Comparison of ENCODE assay signal across 8 cellular contexts in the genomic region with DNA sequence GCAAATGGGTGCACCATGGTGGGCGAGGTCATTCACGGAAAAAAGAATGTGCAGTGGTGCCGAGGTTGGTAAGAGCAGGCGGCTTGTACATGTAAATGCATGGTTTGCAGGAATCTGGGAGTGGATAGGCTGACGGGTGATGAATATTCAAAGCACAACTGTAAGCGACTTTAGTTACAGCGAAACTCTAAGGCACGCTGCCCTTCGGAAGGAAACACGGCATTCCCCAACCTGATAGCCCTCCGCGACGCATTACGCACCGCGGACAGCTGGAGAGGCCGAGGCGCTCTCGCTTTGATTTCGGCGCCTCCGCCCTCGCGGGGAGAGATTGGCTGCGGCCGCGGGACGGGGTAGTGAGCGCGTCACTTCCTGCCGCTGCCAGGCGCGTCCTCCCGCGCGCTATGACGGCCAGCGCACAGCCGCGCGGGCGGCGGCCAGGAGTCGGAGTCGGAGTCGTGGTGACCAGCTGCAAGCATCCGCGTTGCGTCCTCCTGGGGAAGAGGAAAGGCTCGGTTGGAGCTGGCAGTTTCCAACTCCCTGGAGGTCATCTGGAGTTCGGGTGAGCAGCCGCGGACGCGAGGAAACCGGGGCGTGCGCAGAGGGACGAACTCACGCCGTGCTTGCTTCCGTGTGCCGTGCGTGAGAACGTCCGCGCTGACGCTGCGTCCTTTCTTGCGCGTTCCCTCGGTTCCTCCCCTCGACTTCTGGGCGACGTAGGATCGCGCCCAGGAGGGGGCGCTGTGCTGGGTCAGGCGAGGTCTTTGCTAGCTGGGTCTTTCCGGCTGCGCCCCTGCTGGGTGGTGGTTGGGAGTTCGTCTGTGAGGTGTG. TPM values are rescaled to one million over a fixed set of nuclear protein-coding genes. Genes with fewer than 3 reads are reported as not detected.
DNase-seq lines count a peak whose midpoint lies in the region; ATAC-seq and TF ChIP-seq lines count a peak whose summit lies in the region.

A gene (plus strand): TSS at position 381 of the 828 bp plus-strand sequence. CDS start 21 bp downstream, at position 402.

- H3K9ac ChIP-seq in KMS-11 (peak within 1 kb of the TSS; percentile 90), muscle layer of colon (ENCODE audit: low read length) (peak within 1 kb of the TSS; percentile 46)

- H3K9me2 ChIP-seq in DOHH2 (replicated peaks; ENCODE audit: control insufficient read depth, low read length) = no peaks in the 10 kb centered on the region

- H3K4me1 ChIP-seq in DOHH2 (ENCODE audit: control insufficient read depth, low read length) = peaks cover 25% of the 10 kb centered on the region
- H3K4me1 ChIP-seq in KMS-11 (ENCODE audit: low read depth, poor library complexity, severe bottlenecking) = peaks cover 4% of the 10 kb centered on the region
- H3K4me1 ChIP-seq in Panc1 (ENCODE audit: control insufficient read depth, insufficient read depth, low read length) = peaks cover 8% of the 10 kb centered on the region; the same call in 1 of the 2 replicates
- H3K4me1 ChIP-seq in esophagus (ENCODE audit: control insufficient read depth in 2 of 2, insufficient read depth in 2 of 2, low read length in 1 of 2) = no peaks in the 10 kb centered on the region
- H3K4me1 ChIP-seq in muscle layer of colon (ENCODE audit: insufficient read depth, low read length) = peaks cover 15% of the 10 kb centered on the region

- WGBS in esophagus, 2 donors = 0% methylated on average over 80 to 82 of the region's 82 CpGs

- H4K20me1 ChIP-seq in DOHH2 (ENCODE audit: control insufficient read depth, insufficient read depth, low read depth, low read length) (no peaks in the 10 kb centered on the region), KMS-11 (ENCODE audit: insufficient read depth) (no peaks in the 10 kb centered on the region)

- peak within 1 kb of the TSS; percentile 83 for H2AFZ ChIP-seq in KMS-11 (ENCODE audit: low read depth)

- H3K27me3 ChIP-seq in DOHH2 (ENCODE audit: control insufficient read depth, low read length) (no peaks in the 10 kb centered on the region), KMS-11 (ENCODE audit: insufficient read depth, low read depth) (no peaks in the 10 kb centered on the region), Panc1 (ENCODE audit: control insufficient read depth, insufficient read depth, low read length) (no peaks in the 10 kb centered on the region), esophagus (ENCODE audit: control insufficient read depth in 1 of 2, insufficient read depth in 2 of 2, low read length in 2 of 2) (no peaks in the 10 kb centered on the region), muscle layer of colon (ENCODE audit: control insufficient read depth in 1 of 2, insufficient read depth in 2 of 2, low read length in 2 of 2) (no peaks in the 10 kb centered on the region)

- ATAC-seq in GM21737 (IDR thresholded peaks at IDR 0.05; ENCODE audit: unreplicated experiment) (peak; percentile 92), Panc1 (peak; percentile 99)
- peak; percentile 94 to 96 for ATAC-seq in activated T-cell treated with anti-CD3 and anti-CD28 coated beads, Interleukin-2, amount 50 U/mL, for 4 hours

- H3K27ac ChIP-seq in DOHH2 (ENCODE audit: low read depth, low read length) (peak within 1 kb of the TSS; percentile 79), KMS-11 (peak within 1 kb of the TSS; percentile 88), Panc1 (ENCODE audit: low read length) (peak within 1 kb of the TSS; percentile 89), esophagus (ENCODE audit: low read depth in 2 of 2, low read length in 1 of 2) (peak within 1 kb of the TSS; percentile 93 to 99), muscle layer of colon (ENCODE audit: low read depth, low read length) (peak within 1 kb of the TSS; percentile 95)

- peaks cover 13% of the 10 kb centered on the region; the same call in 1 of the 2 replicates for H3F3A ChIP-seq in DOHH2 (ENCODE audit: control insufficient read depth, insufficient read depth)

- in situ Hi-C loops in Panc1 (cut with HindIII; ENCODE audit: low pct_unique_long_range_greater_than_20kb, low sequenced_read_pairs) = no loop called here

- peak; percentile 78 for DNase-seq in Panc1 (ENCODE audit: low read depth, low spot score)
- peak; percentile 93 for DNase-seq in activated T-cell treated with anti-CD3 and anti-CD28 coated beads, Interleukin-2, amount 50 U/mL, for 4 hours
- peak; percentile 88 for DNase-seq in stimulated activated CD8-positive, alpha-beta memory T cell treated with anti-CD3 and anti-CD28 coated beads, Interleukin-7, amount 100 ng/mL, for 24 hours (ENCODE audit: low read depth)

- H3K79me2 ChIP-seq in DOHH2 (ENCODE audit: control insufficient read depth, low read length) = peaks cover 55% of the 10 kb centered on the region
- H3K79me2 ChIP-seq in KMS-11 (ENCODE audit: insufficient read depth, low read depth) = no peaks in the 10 kb centered on the region

- H3K27me3 Mint-ChIP-seq in activated T-cell treated with anti-CD3 and anti-CD28 coated beads, Interleukin-2, amount 50 U/mL, for 4 hours (ENCODE audit: low read depth) = no peaks in the 10 kb centered on the region

- H3K9me3 Mint-ChIP-seq in activated T-cell treated with anti-CD3 and anti-CD28 coated beads, Interleukin-2, amount 50 U/mL, for 4 hours = no peaks in the 10 kb centered on the region

- H3K4me2 ChIP-seq in DOHH2 (ENCODE audit: low read length) (peak within 1 kb of the TSS; percentile 79), KMS-11 (peak within 1 kb of the TSS; percentile 73)

- peak; percentile 97 for TF ChIP-seq CTCF in DOHH2 (IDR thresholded peaks at IDR 0.05; ENCODE audit: low read depth, low read length, poor library complexity, severe bottlenecking)
- peak; percentile 83 for TF ChIP-seq CTCF in KMS-11 (conservative IDR thresholded peaks at IDR 0.05; ENCODE audit: low read depth, low read length)
- peak; percentile 92 for TF ChIP-seq CTCF in Panc1 (IDR thresholded peaks at IDR 0.05)

- intact Hi-C loops in Panc1 (cut with micrococcal nuclease; ENCODE audit: unreplicated experiment) = no loop called here

- H3K36me3 ChIP-seq in DOHH2 (ENCODE audit: control insufficient read depth, low read length) (peaks cover 48% of the 10 kb centered on the region), KMS-11 (ENCODE audit: insufficient read depth) (no peaks in the 10 kb centered on the region), Panc1 (ENCODE audit: control insufficient read depth, insufficient read depth, low read length) (no peaks in the 10 kb centered on the region; the same call in 1 of the 2 replicates), esophagus (ENCODE audit: control insufficient read depth in 2 of 2, insufficient read depth in 2 of 2, low read length in 1 of 2) (peaks cover 4% of the 10 kb centered on the region in 2 donors), muscle layer of colon (ENCODE audit: insufficient read depth, low read length) (peaks cover 6% of the 10 kb centered on the region)

- BruUV-seq in Panc1 (replicated peaks; lab: Mats Ljungman, UMichigan) = no TSS peak

- POLR2A ChIA-PET in Panc1 (lab: Charles Lee) = interaction anchor here (0.6 kb wide), 1 partner anchor 119 kb away, joined by 3 read pairs; no protein-coding TSS in a partner anchor

- peak within 1 kb of the TSS; percentile 85 for H3K4me3 ChIP-seq in DOHH2 (ENCODE audit: low read length)
- no peak within 1 kb of the TSS for H3K4me3 ChIP-seq in KMS-11 (IDR thresholded peaks at IDR 0.05; ENCODE audit: insufficient read depth, low read depth, low read length)
- peak within 1 kb of the TSS; percentile 71 to 79 for H3K4me3 ChIP-seq in Panc1 (ENCODE audit: low read depth in 2 of 2, low read length in 2 of 2)
- peak within 1 kb of the TSS; percentile 53 to 78 for H3K4me3 ChIP-seq in esophagus (ENCODE audit: low read depth in 1 of 2, low read length in 2 of 2)
- H3K4me3 ChIP-seq in muscle layer of colon (ENCODE audit: low read depth in 1 of 2, low read length in 2 of 2) = peak within 1 kb of the TSS; percentile 18 to 97

- H3K4me3 Mint-ChIP-seq in activated T-cell treated with anti-CD3 and anti-CD28 coated beads, Interleukin-2, amount 50 U/mL, for 4 hours = peak within 1 kb of the TSS; percentile 92

- peaks cover 30% of the 10 kb centered on the region for H3K4me1 Mint-ChIP-seq in activated T-cell treated with anti-CD3 and anti-CD28 coated beads, Interleukin-2, amount 50 U/mL, for 4 hours (ENCODE audit: low read depth)

- CTCF ChIA-PET in Panc1 (lab: Charles Lee) = interaction anchor here (0.6 kb wide), 1 partner anchor 58 kb away, joined by 3 read pairs; no protein-coding TSS in a partner anchor

- H3K9me3 ChIP-seq in DOHH2 (ENCODE audit: control insufficient read depth, insufficient read depth, low read length) (peaks cover 9% of the 10 kb centered on the region), Panc1 (ENCODE audit: control insufficient read depth, insufficient read depth, low read depth, low read length) (0 out of 2 replicates have a peak, but pooled peaks cover 3% of the 10 kb centered on the region), esophagus (ENCODE audit: control insufficient read depth in 2 of 2, insufficient read depth in 1 of 2, low read depth in 1 of 2, low read length in 1 of 2) (no peaks in the 10 kb centered on the region), muscle layer of colon (ENCODE audit: low read length) (no peaks in the 10 kb centered on the region)

- peaks cover 15% of the 10 kb centered on the region for H3K36me3 Mint-ChIP-seq in activated T-cell treated with anti-CD3 and anti-CD28 coated beads, Interleukin-2, amount 50 U/mL, for 4 hours (ENCODE audit: insufficient read depth)

RNA-seq across cellular contexts. Expression of the gene that starts here (rescaled TPM):
- total RNA-seq in Panc1 (2021; ENCODE audit: unreplicated experiment) = 18.9 TPM
- polyA plus RNA-seq in Panc1 (2012; ENCODE audit: insufficient read length) = 6.8 TPM
- total RNA-seq in activated T-cell treated with anti-CD3 and anti-CD28 coated beads, Interleukin-2, amount 50 U/mL, for 4 hours = 10 to 100 TPM; 18.3 to 22.0 (median 21.9) TPM
- 10 to 100 TPM; 16.8 to 16.9 TPM for polyA plus RNA-seq in esophagus
